22 cellular contexts compared by ENCODE assay signal in the genomic region with DNA sequence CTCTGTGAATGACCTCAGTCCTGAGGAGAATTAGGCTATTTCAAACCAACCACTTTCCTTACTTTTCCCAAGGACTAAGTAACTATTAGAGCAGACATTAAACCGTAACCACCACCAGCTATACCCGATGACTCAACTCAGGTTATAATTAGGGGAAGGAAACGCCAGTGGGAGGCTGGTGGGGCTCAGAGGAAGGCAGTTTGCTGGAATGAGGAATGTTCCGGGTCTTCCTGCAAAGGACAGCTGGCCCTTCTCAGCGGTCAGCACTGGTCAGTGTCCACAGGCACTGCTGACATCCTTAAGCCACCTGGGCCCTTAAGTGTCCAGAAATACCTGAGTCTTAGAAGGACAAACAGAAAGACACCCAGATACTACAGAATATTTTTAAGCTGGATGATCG.
"Had no signal": no experiment of that assay in that cellular context is flagged by ENCODE, and none has a peak within 500 bp of the region (broad histone marks: within the 10 kb centered on the region; RNA-seq: fewer than 3 reads in every experiment).

No MANE protein-coding gene starts in this region.

- H3K9me3 ChIP-seq: breast epithelium, colonic mucosa, heart left ventricle, left ventricle myocardium inferior, pancreas, right lobe of liver, transverse colon, uterus had no signal

- H3K27ac ChIP-seq: breast epithelium, colonic mucosa, heart left ventricle, left ventricle myocardium inferior, pancreas, right lobe of liver, transverse colon, uterus had no signal

- H3K4me1 Mint-ChIP-seq: activated naive CD8-positive, alpha-beta T cell treated with anti-CD3 and anti-CD28 coated beads for 36 hours; nephron; stimulated activated naive B cell treated with anti-CD40 and anti-IgM and Interleukin-4, amounts not matched to agents 10 μg/mL and 1 μg/mL and 100 μg/mL, for 72 hours had no signal

- H3K4me3 ChIP-seq: breast epithelium, colonic mucosa, heart left ventricle, left ventricle myocardium inferior, pancreas, right lobe of liver, transverse colon, uterus had no signal

- H3K9me3 Mint-ChIP-seq: activated naive CD8-positive, alpha-beta T cell treated with anti-CD3 and anti-CD28 coated beads for 36 hours; activated T-cell treated with anti-CD3 and anti-CD28 coated beads, Interleukin-2, amount 50 U/mL, for 24 hours; activated T-helper 2 cell treated with anti-CD3 and anti-CD28 coated beads, Interferon-gamma antibody, Interleukin-2, Interleukin-4, amounts not matched to agents 10 μg/mL and 5 μg/mL and 100 μg/mL, durations not matched to agents 14 hours and 24 hours and 36 hours; endodermal cell; nephron; stimulated activated naive B cell treated with anti-CD40 and anti-IgM and Interleukin-4, amounts not matched to agents 10 μg/mL and 1 μg/mL and 100 μg/mL, for 72 hours had no signal

- FAIRE-seq: kidney, pancreas, small intestine had no signal

- H3K27ac Mint-ChIP-seq: activated naive CD8-positive, alpha-beta T cell treated with anti-CD3 and anti-CD28 coated beads for 36 hours; activated T-cell treated with anti-CD3 and anti-CD28 coated beads, Interleukin-2, amount 50 U/mL, for 24 hours; activated T-helper 2 cell treated with anti-CD3 and anti-CD28 coated beads, Interferon-gamma antibody, Interleukin-2, Interleukin-4, amounts not matched to agents 10 μg/mL and 5 μg/mL and 100 μg/mL, durations not matched to agents 14 hours and 24 hours and 36 hours; endodermal cell; nephron; stimulated activated naive B cell treated with anti-CD40 and anti-IgM and Interleukin-4, amounts not matched to agents 10 μg/mL and 1 μg/mL and 100 μg/mL, for 72 hours had no signal

- H3K36me3 Mint-ChIP-seq: activated naive CD8-positive, alpha-beta T cell treated with anti-CD3 and anti-CD28 coated beads for 36 hours; stimulated activated naive B cell treated with anti-CD40 and anti-IgM and Interleukin-4, amounts not matched to agents 10 μg/mL and 1 μg/mL and 100 μg/mL, for 72 hours had no signal

- H3K4me1 ChIP-seq: breast epithelium, colonic mucosa, heart left ventricle, left ventricle myocardium inferior, pancreas, right lobe of liver, transverse colon, uterus had no signal

- ATAC-seq: pancreas; right lobe of liver; stimulated activated naive B cell treated with anti-CD40 and anti-IgM and Interleukin-4, amounts not matched to agents 10 μg/mL and 1 μg/mL and 100 μg/mL, for 72 hours had no signal

- H3K4me3 Mint-ChIP-seq: activated naive CD8-positive, alpha-beta T cell treated with anti-CD3 and anti-CD28 coated beads for 36 hours; activated T-cell treated with anti-CD3 and anti-CD28 coated beads, Interleukin-2, amount 50 U/mL, for 24 hours; endodermal cell; nephron; stimulated activated naive B cell treated with anti-CD40 and anti-IgM and Interleukin-4, amounts not matched to agents 10 μg/mL and 1 μg/mL and 100 μg/mL, for 72 hours had no signal

- H3K36me3 ChIP-seq: breast epithelium, colonic mucosa, heart left ventricle, left ventricle myocardium inferior, pancreas, right lobe of liver, transverse colon, uterus had no signal

- DNase-seq: activated CD4-positive, alpha-beta T cell treated with anti-CD3 and anti-CD28 coated beads for 1 hour; activated CD4-positive, alpha-beta T cell treated with anti-CD3 and anti-CD28 coated beads, Interleukin-2, amount 50 U/mL, for 1 hour; activated naive CD4-positive, alpha-beta T cell; activated naive CD8-positive, alpha-beta T cell treated with anti-CD3 and anti-CD28 coated beads for 36 hours; activated T-cell treated with anti-CD3 and anti-CD28 coated beads, Interleukin-2, amount 50 U/mL, for 24 hours; colonic mucosa; endodermal cell; heart left ventricle; kidney; left ventricle myocardium inferior; midbrain; pancreas; right lobe of liver; small intestine; stimulated activated CD4-positive, alpha-beta T cell treated with anti-CD3 and anti-CD28 coated beads, Interleukin-15, amount 100 ng/mL, for 24 hours; stimulated activated naive B cell treated with anti-CD40 and anti-IgM and Interleukin-4, amounts not matched to agents 10 μg/mL and 1 μg/mL and 100 μg/mL, for 72 hours; T-helper 1 cell; transverse colon; uterus had no signal

- H3K27me3 ChIP-seq: breast epithelium, colonic mucosa, pancreas, right lobe of liver, transverse colon, uterus had no signal
